Comparison of ENCODE assay signal across 1 cellular context in the genomic region with DNA sequence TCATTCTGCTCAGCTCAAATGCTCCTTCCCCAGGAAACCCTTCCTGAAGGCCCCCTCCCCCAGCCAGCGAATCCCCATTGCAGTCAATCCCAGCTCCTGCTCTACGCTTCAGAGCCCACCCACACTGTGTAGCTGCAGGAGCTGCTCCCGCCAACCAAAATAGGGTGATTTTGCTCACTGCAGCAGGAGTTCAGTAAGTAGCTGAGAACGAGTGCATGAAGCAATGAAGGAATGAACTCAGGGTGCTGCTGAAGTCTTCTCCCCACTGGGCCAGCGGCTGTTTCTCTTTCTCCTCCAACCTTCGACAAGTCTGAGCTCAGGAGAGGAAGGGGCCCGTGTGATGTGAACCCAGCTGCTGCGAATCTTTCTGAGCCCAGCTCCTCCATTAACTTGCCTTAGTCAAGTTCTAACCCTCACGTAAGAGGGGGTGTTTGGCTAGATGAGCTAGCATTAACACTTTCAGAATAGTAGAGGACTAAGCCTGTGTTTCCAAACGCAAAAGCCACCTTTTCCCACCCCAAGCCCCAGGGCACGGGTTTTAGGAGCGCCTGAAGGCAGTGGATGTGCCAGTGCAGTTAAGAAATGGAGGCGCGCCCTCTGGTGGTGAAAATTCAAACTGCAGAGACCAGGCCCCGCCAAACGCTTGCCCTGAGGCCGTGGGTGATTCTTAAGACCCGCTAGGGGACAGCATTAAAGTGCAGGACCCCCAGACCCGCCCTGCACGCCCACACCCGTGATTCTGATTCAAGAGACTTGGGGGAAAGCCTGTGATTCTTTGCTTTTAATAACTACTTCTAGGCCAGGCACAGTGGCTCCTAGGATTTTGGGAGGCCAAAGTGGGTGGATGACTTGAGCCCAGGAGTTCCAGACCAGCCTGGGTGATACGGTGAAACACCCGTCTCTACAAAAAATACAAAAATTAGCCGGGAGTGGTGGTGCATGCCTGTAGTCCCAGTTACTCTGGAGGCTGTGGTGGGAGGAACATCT.
TF ChIP-seq lines count a peak whose summit lies in the region.

No MANE protein-coding gene starts in this region.

TF ChIP-seq in H1, 55 proteins besides CTCF, POLR2A, EP300 and RAD21:
- TF ChIP-seq TEAD4 (IDR thresholded peaks at IDR 0.05; ENCODE audit: low read depth, low read length) = 0 out of 2 replicates have a peak, but pooled peaks have one; percentile 12
- no peak for TF ChIP-seq GTF2F1 (IDR thresholded peaks at IDR 0.05; ENCODE audit: borderline replicate concordance, low read depth, low read length)
- TF ChIP-seq CTBP2 (IDR thresholded peaks at IDR 0.05; ENCODE audit: borderline replicate concordance, insufficient read depth, insufficient read length, low read length) = no peak
